25 cellular contexts compared by ENCODE assay signal in genomic region chr5:52202256-52202655, GRCh38.
"Had no signal": no experiment of that assay in that cellular context is flagged by ENCODE, and none has a peak within 500 bp of the region (broad histone marks: within the 10 kb centered on the region; RNA-seq: fewer than 3 reads in every experiment).

No MANE protein-coding gene starts in this region.

- FAIRE-seq: colon, endothelial cell of umbilical vein had no signal

- H3K4me3 ChIP-seq: colonic mucosa, coronary artery, dorsolateral prefrontal cortex, esophagus muscularis mucosa, esophagus squamous epithelium, gastrocnemius medialis, gastroesophageal sphincter, heart left ventricle, heart right ventricle had no signal

- H3K4me1 ChIP-seq: colonic mucosa, esophagus muscularis mucosa, esophagus squamous epithelium, foreskin keratinocyte, gastrocnemius medialis, gastroesophageal sphincter, heart left ventricle, heart right ventricle had no signal

- H3K27me3 ChIP-seq: colonic mucosa, dorsolateral prefrontal cortex, esophagus muscularis mucosa, esophagus squamous epithelium, foreskin keratinocyte, gastrocnemius medialis, gastroesophageal sphincter, heart left ventricle, heart right ventricle had no signal

- H3K27ac ChIP-seq: colonic mucosa, coronary artery, dorsolateral prefrontal cortex, epithelial cell of prostate, esophagus muscularis mucosa, esophagus squamous epithelium, foreskin keratinocyte, gastrocnemius medialis, gastroesophageal sphincter, heart left ventricle, heart right ventricle had no signal

- H3K36me3 ChIP-seq: colonic mucosa, esophagus muscularis mucosa, esophagus squamous epithelium, gastrocnemius medialis, gastroesophageal sphincter, heart left ventricle, heart right ventricle had no signal

- H3K9me3 ChIP-seq: colonic mucosa, esophagus muscularis mucosa, gastrocnemius medialis, gastroesophageal sphincter, heart left ventricle, heart right ventricle had no signal

- DNase-seq: colonic mucosa; cortex of kidney; dermis blood vessel endothelial cell; dorsolateral prefrontal cortex; effector CD4-positive, alpha-beta T cell; effector CD8-positive, alpha-beta T cell; effector memory CD4-positive, alpha-beta T cell; effector memory CD8-positive, alpha-beta T cell; endodermal cell; erythroblast; esophagus squamous epithelium; foreskin fibroblast; foreskin keratinocyte; foreskin melanocyte; gastrocnemius medialis; glutamatergic neuron; head of caudate nucleus; heart left ventricle; heart right ventricle had no signal
